13 cellular contexts compared by ENCODE assay signal in genomic region chr9:89635007-89635742, GRCh38. TPM values are rescaled to one million over a fixed set of nuclear protein-coding genes. Genes with fewer than 3 reads are reported as not detected.
DNase-seq lines count a peak whose midpoint lies in the region; ATAC-seq and TF ChIP-seq lines count a peak whose summit lies in the region.
"Had no signal": no experiment of that assay in that cellular context is flagged by ENCODE, and none has a peak within 500 bp of the region (broad histone marks: within the 10 kb centered on the region; RNA-seq: fewer than 3 reads in every experiment).

No MANE protein-coding gene starts in this region.

- DNase-seq in GM23248 (peak; percentile 90), NCI-H345 (lab: John Stamatoyannopoulos, UW) (peak; percentile 79), epithelial cell of prostate (ENCODE audit: low read depth, low spot score) (peak; percentile 49), skeletal muscle cell (ENCODE audit: low read depth) (peak; percentile 3), HEK293T (ENCODE audit: extremely low spot score) (no peak)
- no peak for DNase-seq in CD4-positive, alpha-beta memory T cell
- no peak for DNase-seq in activated CD4-positive, alpha-beta T cell treated with anti-CD3 and anti-CD28 coated beads, Interleukin-2, amount 10 ng/mL, durations not matched to agents 7 days and 5 days
- DNase-seq: activated CD8-positive, alpha-beta memory T cell treated with anti-CD3 and anti-CD28 coated beads, Interleukin-2, amount 10 ng/mL, durations not matched to agents 7 days and 5 days; left cardiac atrium; stimulated activated CD4-positive, alpha-beta T cell treated with anti-CD3 and anti-CD28 coated beads, Interleukin-15, amount 100 ng/mL, for 24 hours had no signal

- peaks cover 5% of the 10 kb centered on the region; the same call in 1 of the 2 replicates for H3K4me1 ChIP-seq in GM23248 (ENCODE audit: insufficient read depth)
- H3K4me1 ChIP-seq in CD4-positive, alpha-beta memory T cell (ENCODE audit: insufficient read depth, low read length): no peaks in the 10 kb centered on the region

- no peaks in the 10 kb centered on the region for H3K27me3 Mint-ChIP-seq in CD4-positive, alpha-beta memory T cell
- H3K27me3 Mint-ChIP-seq in activated CD4-positive, alpha-beta T cell treated with anti-CD3 and anti-CD28 coated beads, Interleukin-2, amount 10 ng/mL, durations not matched to agents 7 days and 5 days: peaks cover 13% of the 10 kb centered on the region

- POLR2A ChIA-PET in CD4-positive, alpha-beta memory T cell (lab: Charles Lee; ENCODE audit: partially characterized antibody): no interaction called here
- POLR2A ChIA-PET in activated CD4-positive, alpha-beta T cell treated with anti-CD3 and anti-CD28 coated beads, Interleukin-2, amount 10 ng/mL, durations not matched to agents 7 days and 5 days (lab: Charles Lee): interaction anchor here (0.6 kb wide), 1 partner anchor 22 kb away, joined by 4 read pairs; no protein-coding TSS in a partner anchor
- POLR2A ChIA-PET in HEK293T (lab: Yijun Ruan, JAX): no interaction called here

- no peak for ATAC-seq in GM19463 (IDR thresholded peaks at IDR 0.05; ENCODE audit: unreplicated experiment)
- ATAC-seq: activated CD8-positive, alpha-beta memory T cell treated with anti-CD3 and anti-CD28 coated beads, Interleukin-2, amount 10 ng/mL, durations not matched to agents 7 days and 5 days; Panc1 had no signal

- in situ Hi-C loops in GM23248 (cut with MboI): no loop called here

- H3K4me1 Mint-ChIP-seq in CD4-positive, alpha-beta memory T cell: no peaks in the 10 kb centered on the region
- no peaks in the 10 kb centered on the region for H3K4me1 Mint-ChIP-seq in activated CD4-positive, alpha-beta T cell treated with anti-CD3 and anti-CD28 coated beads, Interleukin-2, amount 10 ng/mL, durations not matched to agents 7 days and 5 days
- H3K4me1 Mint-ChIP-seq: activated CD8-positive, alpha-beta memory T cell treated with anti-CD3 and anti-CD28 coated beads, Interleukin-2, amount 10 ng/mL, durations not matched to agents 7 days and 5 days had no signal

- H3K36me3 Mint-ChIP-seq in CD4-positive, alpha-beta memory T cell: no peaks in the 10 kb centered on the region
- no peaks in the 10 kb centered on the region for H3K36me3 Mint-ChIP-seq in activated CD4-positive, alpha-beta T cell treated with anti-CD3 and anti-CD28 coated beads, Interleukin-2, amount 10 ng/mL, durations not matched to agents 7 days and 5 days (ENCODE audit: low read depth)
- H3K36me3 Mint-ChIP-seq: activated CD8-positive, alpha-beta memory T cell treated with anti-CD3 and anti-CD28 coated beads, Interleukin-2, amount 10 ng/mL, durations not matched to agents 7 days and 5 days had no signal

- H2AFZ ChIP-seq in GM23248: no peak overlapping the region

- H3K9me2 ChIP-seq in GM23248 (ENCODE audit: insufficient read depth): no peaks in the 10 kb centered on the region

- CTCF ChIA-PET in CD4-positive, alpha-beta memory T cell (lab: Charles Lee; ENCODE audit: partially characterized antibody): no interaction called here
- CTCF ChIA-PET in activated CD4-positive, alpha-beta T cell treated with anti-CD3 and anti-CD28 coated beads, Interleukin-2, amount 10 ng/mL, durations not matched to agents 7 days and 5 days (lab: Charles Lee): interaction anchor here (0.6 to 1.4 kb wide), 3 partner anchors 9 to 296 kb away, joined by 3 to 4 read pairs (median 3); no protein-coding TSS in a partner anchor
- CTCF ChIA-PET in HEK293T (lab: Yijun Ruan, JAX): interaction anchor here (0.6 kb wide), 1 partner anchor 8 kb away, joined by 3 read pairs; no protein-coding TSS in a partner anchor

- peaks cover 15% of the 10 kb centered on the region for H3K27me3 ChIP-seq in GM23248 (replicated peaks; ENCODE audit: insufficient read depth)
- H3K27me3 ChIP-seq in CD4-positive, alpha-beta memory T cell (ENCODE audit: insufficient read depth, low read length): no peaks in the 10 kb centered on the region

- no peaks in the 10 kb centered on the region for H3K36me3 ChIP-seq in GM23248 (ENCODE audit: low read depth)
- H3K36me3 ChIP-seq in CD4-positive, alpha-beta memory T cell (ENCODE audit: insufficient read depth, low read length): no peaks in the 10 kb centered on the region
- H3K36me3 ChIP-seq: HAP-1 had no signal

- no peak overlapping the region for H3K9ac ChIP-seq in GM23248

- H4K20me1 ChIP-seq in GM23248 (ENCODE audit: insufficient read depth): no peaks in the 10 kb centered on the region

- intact Hi-C loops in CD4-positive, alpha-beta memory T cell (cut with micrococcal nuclease): no loop called here

- H3K4me3 ChIP-seq in GM23248: no peak overlapping the region; the same call in 1 of the 2 replicates
- H3K4me3 ChIP-seq in skeletal muscle cell (ENCODE audit: low read depth, low read length): no peak overlapping the region
- H3K4me3 ChIP-seq in CD4-positive, alpha-beta memory T cell (ENCODE audit: low read length in 2 of 2): no peak overlapping the region
- H3K4me3 ChIP-seq: HAP-1 had no signal

- no peaks in the 10 kb centered on the region for H3K79me2 ChIP-seq in GM23248 (ENCODE audit: insufficient read depth)

- H3K27ac Mint-ChIP-seq in CD4-positive, alpha-beta memory T cell: no peak overlapping the region
- H3K27ac Mint-ChIP-seq in activated CD4-positive, alpha-beta T cell treated with anti-CD3 and anti-CD28 coated beads, Interleukin-2, amount 10 ng/mL, durations not matched to agents 7 days and 5 days: no peak overlapping the region
- H3K27ac Mint-ChIP-seq: activated CD8-positive, alpha-beta memory T cell treated with anti-CD3 and anti-CD28 coated beads, Interleukin-2, amount 10 ng/mL, durations not matched to agents 7 days and 5 days had no signal

- no peak overlapping the region for H3K4me3 Mint-ChIP-seq in CD4-positive, alpha-beta memory T cell
- no peak overlapping the region for H3K4me3 Mint-ChIP-seq in activated CD4-positive, alpha-beta T cell treated with anti-CD3 and anti-CD28 coated beads, Interleukin-2, amount 10 ng/mL, durations not matched to agents 7 days and 5 days
- H3K4me3 Mint-ChIP-seq: activated CD8-positive, alpha-beta memory T cell treated with anti-CD3 and anti-CD28 coated beads, Interleukin-2, amount 10 ng/mL, durations not matched to agents 7 days and 5 days had no signal

- H3F3A ChIP-seq in GM23248 (ENCODE audit: insufficient read depth): peaks cover 17% of the 10 kb centered on the region

- no peaks in the 10 kb centered on the region for H3K9me3 ChIP-seq in GM23248 (ENCODE audit: low read depth)
- H3K9me3 ChIP-seq in CD4-positive, alpha-beta memory T cell (ENCODE audit: control insufficient read depth in 1 of 2, low read length in 2 of 2): no peaks in the 10 kb centered on the region
- H3K9me3 ChIP-seq: HAP-1 had no signal

- no peak overlapping the region for H3K4me2 ChIP-seq in GM23248 (ENCODE audit: unreplicated experiment)

- WGBS in GM23248 (ENCODE audit: low coverage in 1 of 2, low lambda C conversion rate in 2 of 2, missing lambda C conversion rate in 2 of 2), 2 experiments: 28% methylated on average over 7 of the region's 7 CpGs

- H3K9me3 Mint-ChIP-seq in CD4-positive, alpha-beta memory T cell: no peaks in the 10 kb centered on the region
- no peaks in the 10 kb centered on the region for H3K9me3 Mint-ChIP-seq in activated CD4-positive, alpha-beta T cell treated with anti-CD3 and anti-CD28 coated beads, Interleukin-2, amount 10 ng/mL, durations not matched to agents 7 days and 5 days

- H3K27ac ChIP-seq in GM23248 (no peak overlapping the region), epithelial cell of prostate (no peak overlapping the region)
- no peak overlapping the region for H3K27ac ChIP-seq in CD4-positive, alpha-beta memory T cell (ENCODE audit: low read depth, low read length)

TF ChIP-seq in HEK293T, 16 proteins besides CTCF, POLR2A, EP300 and RAD21:
- TF ChIP-seq ZNF384 (IDR thresholded peaks at IDR 0.05): no peak
- no peak for TF ChIP-seq SP1 (IDR thresholded peaks at IDR 0.05)
- TF ChIP-seq HDGF (IDR thresholded peaks at IDR 0.05; ENCODE audit: borderline replicate concordance): no peak
- TF ChIP-seq SUZ12 (IDR thresholded peaks at IDR 0.05): no peak
- TF ChIP-seq BHLHE40 (IDR thresholded peaks at IDR 0.05; ENCODE audit: borderline replicate concordance): no peak
- TF ChIP-seq FOXA1 (IDR thresholded peaks at IDR 0.05): no peak
- TF ChIP-seq LEF1 (IDR thresholded peaks at IDR 0.05; ENCODE audit: borderline replicate concordance): no peak
- no peak for TF ChIP-seq CTBP1 (IDR thresholded peaks at IDR 0.05; ENCODE audit: borderline replicate concordance)
- TF ChIP-seq FOXK2 (IDR thresholded peaks at IDR 0.05): no peak
- TF ChIP-seq ELF4 (IDR thresholded peaks at IDR 0.05): no peak
- no peak for TF ChIP-seq L3MBTL2 (conservative IDR thresholded peaks at IDR 0.05)
- no peak for TF ChIP-seq TARDBP (IDR thresholded peaks at IDR 0.05)
- TF ChIP-seq, protein P1, sequence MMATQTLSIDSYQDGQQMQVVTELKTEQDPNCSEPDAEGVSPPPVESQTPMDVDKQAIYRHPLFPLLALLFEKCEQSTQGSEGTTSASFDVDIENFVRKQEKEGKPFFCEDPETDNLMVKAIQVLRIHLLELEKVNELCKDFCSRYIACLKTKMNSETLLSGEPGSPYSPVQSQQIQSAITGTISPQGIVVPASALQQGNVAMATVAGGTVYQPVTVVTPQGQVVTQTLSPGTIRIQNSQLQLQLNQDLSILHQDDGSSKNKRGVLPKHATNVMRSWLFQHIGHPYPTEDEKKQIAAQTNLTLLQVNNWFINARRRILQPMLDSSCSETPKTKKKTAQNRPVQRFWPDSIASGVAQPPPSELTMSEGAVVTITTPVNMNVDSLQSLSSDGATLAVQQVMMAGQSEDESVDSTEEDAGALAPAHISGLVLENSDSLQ (IDR thresholded peaks at IDR 0.05): no peak
- no peak for TF ChIP-seq ARNT (IDR thresholded peaks at IDR 0.05)

RNA-seq across cellular contexts. Expression of gene GADD45G, which starts 30.4 kb away (rescaled TPM):
- 0.54 TPM in 1 of 2 replicates, not detected in the other for total RNA-seq in GM23248 (2014; rRNA removed; shearing (Covaris generic))
- polyA plus RNA-seq in GM23248 (2016; fragmentation: Nextera tagmentation; extraction: Ambion mirVana): 1.0 and 1.2 TPM in 2 replicates
- 1 to 10 TPM; 2.4 to 2.9 TPM for total RNA-seq in CD4-positive, alpha-beta memory T cell
- under 1 TPM in 1 of 2 donors, not detected in 1; 0.96 TPM for polyA plus RNA-seq in CD4-positive, alpha-beta memory T cell
- 1 to 10 TPM; 5.2 to 6.2 TPM for total RNA-seq in activated CD4-positive, alpha-beta T cell treated with anti-CD3 and anti-CD28 coated beads, Interleukin-2, amount 10 ng/mL, durations not matched to agents 7 days and 5 days

Comparison
In these comparisons a context has a peak if more than half of its experiments do, and no peak if none do; other contexts are left out.
1. DNase-seq: peak in GM23248 (single experiment), NCI-H345 (single experiment), epithelial cell of prostate (single experiment) and skeletal muscle cell (single experiment); none in CD4-positive, alpha-beta memory T cell (0 of 5), activated CD4-positive, alpha-beta T cell treated with anti-CD3 and anti-CD28 coated beads, Interleukin-2, amount 10 ng/mL, durations not matched to agents 7 days and 5 days (single experiment) and HEK293T (single experiment).